Comparison of ENCODE assay signal across 21 cellular contexts in genomic region chr20:32216396-32217142, GRCh38. TPM values are rescaled to one million over a fixed set of nuclear protein-coding genes. Genes with fewer than 3 reads are reported as not detected.
DNase-seq lines count a peak whose midpoint lies in the region; ATAC-seq, FAIRE-seq and TF ChIP-seq lines count a peak whose summit lies in the region.
"Had no signal": no experiment of that assay in that cellular context is flagged by ENCODE, and none has a peak within 500 bp of the region (broad histone marks: within the 10 kb centered on the region; RNA-seq: fewer than 3 reads in every experiment).

No MANE protein-coding gene starts in this region.

- peaks cover 24% of the 10 kb centered on the region for H3K4me1 Mint-ChIP-seq in activated naive CD8-positive, alpha-beta T cell treated with anti-CD3 and anti-CD28 coated beads, Interleukin-2, amount 50 U/mL, for 24 hours
- peaks cover 1% of the 10 kb centered on the region for H3K4me1 Mint-ChIP-seq in activated naive CD8-positive, alpha-beta T cell treated with anti-CD3 and anti-CD28 coated beads for 36 hours
- H3K4me1 Mint-ChIP-seq in type B pancreatic cell (ENCODE audit: unreplicated experiment), result peaks cover 5% of the 10 kb centered on the region
- H3K4me1 Mint-ChIP-seq: GM23338 had no signal

- H3K36me3 ChIP-seq in endothelial cell of umbilical vein (ENCODE audit: control insufficient read depth in 2 of 2, extremely low read depth in 1 of 2, insufficient read depth in 2 of 2, low read length in 2 of 2), result peaks cover 4 to 8% of the 10 kb centered on the region in 2 experiments

- no TSS peak for BruUV-seq in endothelial cell of umbilical vein (replicated peaks; lab: Mats Ljungman, UMichigan)

- POLR2A ChIA-PET in endothelial cell of umbilical vein (lab: Charles Lee), result no interaction called here

- CTCF ChIA-PET in endothelial cell of umbilical vein (lab: Charles Lee), result interaction anchor here (0.8 kb wide), 1 partner anchor 23 kb away, joined by 3 read pairs; no protein-coding TSS in a partner anchor

- dilution Hi-C loops in endothelial cell of umbilical vein (cut with MboI; ENCODE audit: extremely low pct_ligation_motif_present, low sequenced_read_pairs), result no loop called here

- H3K27me3 Mint-ChIP-seq in activated naive CD8-positive, alpha-beta T cell treated with anti-CD3 and anti-CD28 coated beads, Interleukin-2, amount 50 U/mL, for 24 hours, result no peaks in the 10 kb centered on the region
- H3K27me3 Mint-ChIP-seq in activated naive CD8-positive, alpha-beta T cell treated with anti-CD3 and anti-CD28 coated beads for 36 hours, result no peaks in the 10 kb centered on the region
- no peaks in the 10 kb centered on the region for H3K27me3 Mint-ChIP-seq in type B pancreatic cell
- H3K27me3 Mint-ChIP-seq: B cell had no signal

- peaks cover 76% of the 10 kb centered on the region for H3K36me3 Mint-ChIP-seq in activated naive CD8-positive, alpha-beta T cell treated with anti-CD3 and anti-CD28 coated beads, Interleukin-2, amount 50 U/mL, for 24 hours (ENCODE audit: low read depth)
- H3K36me3 Mint-ChIP-seq in activated naive CD8-positive, alpha-beta T cell treated with anti-CD3 and anti-CD28 coated beads for 36 hours, result peaks cover 47% of the 10 kb centered on the region
- peaks cover 42% of the 10 kb centered on the region for H3K36me3 Mint-ChIP-seq in type B pancreatic cell

- no peak for TF ChIP-seq CTCF in endothelial cell of umbilical vein (IDR thresholded peaks at IDR 0.05; ENCODE audit: extremely low read depth in 1 of 2, insufficient read depth in 1 of 2, low read depth in 1 of 2, low read length in 2 of 2)
- no peak for TF ChIP-seq CTCF in type B pancreatic cell (conservative IDR thresholded peaks at IDR 0.05)

- no peak overlapping the region for H3K9ac ChIP-seq in endothelial cell of umbilical vein (replicated peaks; ENCODE audit: extremely low read depth, insufficient read depth, low read length)

- H3K9me1 ChIP-seq in endothelial cell of umbilical vein (replicated peaks; ENCODE audit: control insufficient read depth, extremely low read depth, insufficient read depth, low read length), result no peaks in the 10 kb centered on the region

- FAIRE-seq in endothelial cell of umbilical vein (lab: Jason Lieb, UNC), result peak; percentile 35
- FAIRE-seq: G401.6, GM19239, K562 had no signal

- H3K4me3 Mint-ChIP-seq in activated naive CD8-positive, alpha-beta T cell treated with anti-CD3 and anti-CD28 coated beads, Interleukin-2, amount 50 U/mL, for 24 hours, result no peak overlapping the region
- H3K4me3 Mint-ChIP-seq in activated naive CD8-positive, alpha-beta T cell treated with anti-CD3 and anti-CD28 coated beads for 36 hours, result no peak overlapping the region
- H3K4me3 Mint-ChIP-seq in type B pancreatic cell, result no peak overlapping the region
- H3K4me3 Mint-ChIP-seq: B cell; CD4-positive, CD25-positive, alpha-beta regulatory T cell; GM23338 had no signal

- H2AFZ ChIP-seq in endothelial cell of umbilical vein (ENCODE audit: low read depth, low read length), result no peak overlapping the region
- H2AFZ ChIP-seq: GM23338 had no signal

- peak overlapping the region; percentile 15 for H3K27ac ChIP-seq in endothelial cell of umbilical vein (ENCODE audit: insufficient read depth, low read depth, low read length)

- peaks cover 3% of the 10 kb centered on the region for H3K79me2 ChIP-seq in endothelial cell of umbilical vein (ENCODE audit: control insufficient read depth, insufficient read depth, low read length)

- TF ChIP-seq POLR2A in endothelial cell of umbilical vein (IDR thresholded peaks at IDR 0.05; ENCODE audit: low read depth, low read length), result no peak

- peaks cover 11% of the 10 kb centered on the region for H3K4me1 ChIP-seq in endothelial cell of umbilical vein (ENCODE audit: control insufficient read depth, extremely low read depth, insufficient read depth, low read length)

- no peaks in the 10 kb centered on the region for H3K9me3 Mint-ChIP-seq in activated naive CD8-positive, alpha-beta T cell treated with anti-CD3 and anti-CD28 coated beads, Interleukin-2, amount 50 U/mL, for 24 hours
- no peaks in the 10 kb centered on the region for H3K9me3 Mint-ChIP-seq in activated naive CD8-positive, alpha-beta T cell treated with anti-CD3 and anti-CD28 coated beads for 36 hours
- no peaks in the 10 kb centered on the region for H3K9me3 Mint-ChIP-seq in type B pancreatic cell
- H3K9me3 Mint-ChIP-seq: CD4-positive, CD25-positive, alpha-beta regulatory T cell; GM23338 had no signal

- no peak for DNase-seq in activated naive CD8-positive, alpha-beta T cell treated with anti-CD3 and anti-CD28 coated beads, Interleukin-2, amount 50 U/mL, for 24 hours
- DNase-seq in activated naive CD8-positive, alpha-beta T cell treated with anti-CD3 and anti-CD28 coated beads for 36 hours, result no peak
- DNase-seq in endothelial cell of umbilical vein (ENCODE audit: low read depth, low spot score) (peak; percentile 63), lung microvascular endothelial cell (ENCODE audit: low read depth in 2 of 2) (peak; percentile 31 to 92), type B pancreatic cell (ENCODE audit: extremely low spot score, unreplicated experiment) (no peak), 8988T (no peak)
- no peak for DNase-seq in activated CD4-positive, alpha-beta T cell treated with anti-CD3 and anti-CD28 coated beads for 48 hours
- DNase-seq: CD4-positive, CD25-positive, alpha-beta regulatory T cell; HCEC 1CT; NCI-H1092 treated with DMSO at 0.1 percent for 48 hours; NCI-H146; NCI-H748 treated with DMSO at 0.1 percent for 48 hours; NK-92 treated with Interleukin-12 subunit alpha and Interleukin-12 subunit beta, amount 100 ng/mL, for 24 hours; RPMI8226 had no signal

- H3K27ac Mint-ChIP-seq in activated naive CD8-positive, alpha-beta T cell treated with anti-CD3 and anti-CD28 coated beads, Interleukin-2, amount 50 U/mL, for 24 hours, result peak overlapping the region; percentile 22
- no peak overlapping the region for H3K27ac Mint-ChIP-seq in activated naive CD8-positive, alpha-beta T cell treated with anti-CD3 and anti-CD28 coated beads for 36 hours
- H3K27ac Mint-ChIP-seq in type B pancreatic cell, result peak overlapping the region; percentile 33
- H3K27ac Mint-ChIP-seq: B cell; CD4-positive, CD25-positive, alpha-beta regulatory T cell; GM23338 had no signal

- intact Hi-C loops in endothelial cell of umbilical vein (cut with micrococcal nuclease), result no loop called here

- no peak for ATAC-seq in activated naive CD8-positive, alpha-beta T cell treated with anti-CD3 and anti-CD28 coated beads, Interleukin-2, amount 50 U/mL, for 24 hours
- no peak for ATAC-seq in GM18907 (IDR thresholded peaks at IDR 0.05; ENCODE audit: unreplicated experiment)
- ATAC-seq: GM23338 had no signal

- no peak overlapping the region for H3K4me2 ChIP-seq in endothelial cell of umbilical vein (ENCODE audit: insufficient read depth, low read length)
- H3K4me2 ChIP-seq: GM23338 had no signal

- no peaks in the 10 kb centered on the region for H4K20me1 ChIP-seq in endothelial cell of umbilical vein (replicated peaks; ENCODE audit: control insufficient read depth, extremely low read depth, insufficient read depth, low read length)

- no peaks in the 10 kb centered on the region for H3K27me3 ChIP-seq in endothelial cell of umbilical vein (ENCODE audit: control insufficient read depth in 2 of 2, insufficient read depth in 2 of 2, low read length in 2 of 2)

- H3K4me3 ChIP-seq in endothelial cell of umbilical vein (replicated peaks in 1 of 3; ENCODE audit: insufficient read depth in 1 of 3, low read depth in 1 of 3, low read length in 3 of 3), result no peak overlapping the region
- H3K4me3 ChIP-seq: GM23338, K562 had no signal

- H3K9me3 ChIP-seq in endothelial cell of umbilical vein (replicated peaks; ENCODE audit: control insufficient read depth, insufficient read depth, low read length), result no peaks in the 10 kb centered on the region
- H3K9me3 ChIP-seq: Caco-2 had no signal

TF ChIP-seq in endothelial cell of umbilical vein, 7 proteins besides CTCF, POLR2A, EP300 and RAD21 (continues in another document):
- TF ChIP-seq MYC (IDR thresholded peaks at IDR 0.05; ENCODE audit: low read depth, low read length), result no peak
- TF ChIP-seq FOS (IDR thresholded peaks at IDR 0.05; ENCODE audit: borderline replicate concordance, insufficient read depth, low read length), result no peak
- no peak for TF ChIP-seq POLR2AphosphoS5 (IDR thresholded peaks at IDR 0.05; ENCODE audit: insufficient read depth, low read depth, low read length)
- no peak for TF ChIP-seq MAX (IDR thresholded peaks at IDR 0.05; ENCODE audit: insufficient read depth, insufficient read length)
- no peak for TF ChIP-seq GATA2 (IDR thresholded peaks at IDR 0.05; ENCODE audit: insufficient read depth, insufficient read length, low read depth, low read length)

RNA-seq across cellular contexts. Expression of gene POFUT1, which starts 8.9 kb away (rescaled TPM):
- 10 to 100 TPM; 64.0 to 65.7 TPM for total RNA-seq in activated naive CD8-positive, alpha-beta T cell treated with anti-CD3 and anti-CD28 coated beads for 36 hours
- total RNA-seq in endothelial cell of umbilical vein (48.1 and 51.4 TPM in 2 replicates), lung microvascular endothelial cell (24.6 and 31.2 TPM in 2 replicates), type B pancreatic cell (ENCODE audit: low replicate concordance) (48.9 and 55.8 TPM in 2 replicates)
- polyA plus RNA-seq in endothelial cell of umbilical vein, result 29.0 and 30.9 TPM in 2 replicates
- polyA plus RNA-seq in endothelial cell of umbilical vein (2011; cell fraction: cytosol; rRNA removed), result 35.4 and 35.7 TPM in 2 replicates
- 21.0 and 23.0 TPM in 2 replicates for polyA plus RNA-seq in endothelial cell of umbilical vein (2011; cell fraction: nucleus; rRNA removed)
- 39.6 and 45.7 TPM in 2 replicates for polyA plus RNA-seq in endothelial cell of umbilical vein (2012)
- polyA minus RNA-seq in endothelial cell of umbilical vein, result 39.5 and 43.7 TPM in 2 replicates
- polyA minus RNA-seq in endothelial cell of umbilical vein (2011; cell fraction: cytosol; rRNA and poly(A)+ RNA removed), result 20.0 TPM
- 13.8 and 18.7 TPM in 2 replicates for polyA minus RNA-seq in endothelial cell of umbilical vein (2011; cell fraction: nucleus; rRNA and poly(A)+ RNA removed)

RNA-seq across cellular contexts. Expression of gene PLAGL2, which starts 9.0 kb away (rescaled TPM):
- total RNA-seq in activated naive CD8-positive, alpha-beta T cell treated with anti-CD3 and anti-CD28 coated beads for 36 hours, result 10 to 100 TPM; 86.9 to 87.2 TPM
- total RNA-seq in endothelial cell of umbilical vein, result 14.6 and 15.2 TPM in 2 replicates
- 7.0 and 8.2 TPM in 2 replicates for polyA plus RNA-seq in endothelial cell of umbilical vein
- polyA plus RNA-seq in endothelial cell of umbilical vein (2011; cell fraction: cytosol; rRNA removed), result 7.1 and 7.7 TPM in 2 replicates
- 6.1 and 7.6 TPM in 2 replicates for polyA plus RNA-seq in endothelial cell of umbilical vein (2011; cell fraction: nucleus; rRNA removed)
- polyA plus RNA-seq in endothelial cell of umbilical vein (2012), result 8.7 and 9.1 TPM in 2 replicates
- polyA minus RNA-seq in endothelial cell of umbilical vein, result 11.0 and 11.8 TPM in 2 replicates
- 8.2 TPM for polyA minus RNA-seq in endothelial cell of umbilical vein (2011; cell fraction: cytosol; rRNA and poly(A)+ RNA removed)
- 6.7 and 7.4 TPM in 2 replicates for polyA minus RNA-seq in endothelial cell of umbilical vein (2011; cell fraction: nucleus; rRNA and poly(A)+ RNA removed)
- 2.2 and 2.8 TPM in 2 replicates for total RNA-seq in lung microvascular endothelial cell
- 52.1 and 52.7 TPM in 2 replicates for total RNA-seq in type B pancreatic cell (ENCODE audit: low replicate concordance)

Comparison
In these comparisons a context has a peak if more than half of its experiments do, and no peak if none do; other contexts are left out.
1. DNase-seq: peak in endothelial cell of umbilical vein (single experiment) and lung microvascular endothelial cell (2 of 2); none in activated naive CD8-positive, alpha-beta T cell treated with anti-CD3 and anti-CD28 coated beads, Interleukin-2, amount 50 U/mL, for 24 hours (single experiment), activated naive CD8-positive, alpha-beta T cell treated with anti-CD3 and anti-CD28 coated beads for 36 hours (single experiment), type B pancreatic cell (single experiment), 8988T (single experiment) and activated CD4-positive, alpha-beta T cell treated with anti-CD3 and anti-CD28 coated beads for 48 hours (single experiment).